ENCODE assay signal across 6 cellular contexts in genomic region chr1:4528590-4528989, GRCh38.
"Had no signal": no experiment of that assay in that cellular context is flagged by ENCODE, and none has a peak within 500 bp of the region (broad histone marks: within the 10 kb centered on the region; RNA-seq: fewer than 3 reads in every experiment).

No MANE protein-coding gene starts in this region.

- DNase-seq: GM23248, GOT3, H7, HCEC 1CT, IMR-90 had no signal

- H3K4me3 ChIP-seq: GM23248, K562 had no signal

- ATAC-seq: K562 had no signal

- H2AFZ ChIP-seq: GM23248 had no signal

- H3K27ac ChIP-seq: GM23248 had no signal

- H3K9ac ChIP-seq: GM23248 had no signal
